ENCODE assay signal across 8 cellular contexts in the genomic region with DNA sequence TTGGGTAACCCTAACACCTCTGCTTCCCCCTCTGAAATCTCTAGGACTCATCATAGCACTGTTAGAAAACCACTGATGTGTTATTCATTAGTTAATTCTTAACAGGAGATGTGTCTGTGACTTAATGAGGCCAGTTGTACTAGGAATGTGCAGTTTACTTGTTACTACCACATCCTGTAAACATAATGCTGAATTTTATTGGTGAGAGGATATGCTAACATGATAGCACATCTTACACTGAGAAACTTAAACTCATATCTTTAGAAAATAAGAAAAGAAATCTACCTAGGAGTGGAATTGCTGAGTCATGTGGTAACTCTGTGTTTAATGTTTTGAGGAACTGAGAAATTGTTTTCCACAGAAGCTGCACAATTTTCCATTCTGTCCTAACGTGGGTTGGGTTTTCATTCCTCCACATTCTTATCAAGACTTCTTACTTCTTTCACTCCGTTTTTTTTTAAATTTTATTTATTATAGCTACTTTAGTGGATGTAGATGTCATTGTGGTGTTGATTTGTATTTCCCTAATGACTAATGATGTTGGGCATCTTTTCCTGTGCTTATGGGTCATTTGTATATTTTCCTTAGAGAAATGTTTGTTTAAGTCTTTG. TPM values are rescaled to one million over a fixed set of nuclear protein-coding genes. Genes with fewer than 3 reads are reported as not detected.
DNase-seq lines count a peak whose midpoint lies in the region; ATAC-seq and TF ChIP-seq lines count a peak whose summit lies in the region.

No MANE protein-coding gene starts in this region.

- no peaks in the 10 kb centered on the region for H3K27me3 ChIP-seq in HL-60 (ENCODE audit: insufficient read depth, poor library complexity, severe bottlenecking)

- CTCF ChIA-PET in activated CD8-positive, alpha-beta T cell treated with anti-CD3 and anti-CD28 coated beads for 36 hours (lab: Charles Lee) = interaction anchor here (1.3 to 1.5 kb wide), 2 partner anchors 15 to 25 kb away, joined by 3 to 6 read pairs; no protein-coding TSS in a partner anchor
- CTCF ChIA-PET in activated CD8-positive, alpha-beta T cell treated with anti-CD3 and anti-CD28 coated beads, Interleukin-2, amount 10 ng/mL, durations not matched to agents 7 days and 5 days (lab: Charles Lee) = no interaction called here

- no peaks in the 10 kb centered on the region for H3K9me3 Mint-ChIP-seq in activated CD8-positive, alpha-beta T cell treated with anti-CD3 and anti-CD28 coated beads for 36 hours
- H3K9me3 Mint-ChIP-seq in activated CD8-positive, alpha-beta T cell treated with anti-CD3 and anti-CD28 coated beads, Interleukin-2, amount 10 ng/mL, durations not matched to agents 7 days and 5 days (ENCODE audit: insufficient read depth) = no peaks in the 10 kb centered on the region
- no peaks in the 10 kb centered on the region for H3K9me3 Mint-ChIP-seq in stimulated activated naive CD8-positive, alpha-beta T cell treated with anti-CD3 and anti-CD28 coated beads, Interleukin-15, Interleukin-2, amounts not matched to agents 100 ng/mL and 50 ng/mL, for 24 hours

- H3K27ac ChIP-seq in HL-60 (replicated peaks) = peak overlapping the region; percentile 73
- H3K27ac ChIP-seq in caudate nucleus (ENCODE audit: low read depth, low read length) = peak overlapping the region; percentile 54

- no peak for DNase-seq in activated CD8-positive, alpha-beta T cell treated with anti-CD3 and anti-CD28 coated beads for 36 hours
- no peak for DNase-seq in activated CD8-positive, alpha-beta T cell treated with anti-CD3 and anti-CD28 coated beads, Interleukin-2, amount 10 ng/mL, durations not matched to agents 7 days and 5 days
- peak in 1 of 2 experiments; percentile 34 for DNase-seq in HL-60 (ENCODE audit: low read depth in 1 of 2, low spot score in 1 of 2)
- DNase-seq in caudate nucleus (lab: John Stamatoyannopoulos, UW) = no peak
- no peak for DNase-seq in SK-N-DZ (ENCODE audit: low spot score)
- no peak for DNase-seq in left lobe of liver (ENCODE audit: low spot score)
- no peak for DNase-seq in epidermal melanocyte (ENCODE audit: insufficient read length, low spot score)

- peaks cover 31% of the 10 kb centered on the region for H3K36me3 Mint-ChIP-seq in activated CD8-positive, alpha-beta T cell treated with anti-CD3 and anti-CD28 coated beads for 36 hours (ENCODE audit: low read depth)
- H3K36me3 Mint-ChIP-seq in activated CD8-positive, alpha-beta T cell treated with anti-CD3 and anti-CD28 coated beads, Interleukin-2, amount 10 ng/mL, durations not matched to agents 7 days and 5 days (ENCODE audit: low read depth) = peaks cover 32% of the 10 kb centered on the region
- peaks cover 48% of the 10 kb centered on the region for H3K36me3 Mint-ChIP-seq in stimulated activated naive CD8-positive, alpha-beta T cell treated with anti-CD3 and anti-CD28 coated beads, Interleukin-15, Interleukin-2, amounts not matched to agents 100 ng/mL and 50 ng/mL, for 24 hours (ENCODE audit: low read depth)

- no peaks in the 10 kb centered on the region for H3K27me3 Mint-ChIP-seq in activated CD8-positive, alpha-beta T cell treated with anti-CD3 and anti-CD28 coated beads for 36 hours
- no peaks in the 10 kb centered on the region for H3K27me3 Mint-ChIP-seq in activated CD8-positive, alpha-beta T cell treated with anti-CD3 and anti-CD28 coated beads, Interleukin-2, amount 10 ng/mL, durations not matched to agents 7 days and 5 days (ENCODE audit: low read depth)
- H3K27me3 Mint-ChIP-seq in stimulated activated naive CD8-positive, alpha-beta T cell treated with anti-CD3 and anti-CD28 coated beads, Interleukin-15, Interleukin-2, amounts not matched to agents 100 ng/mL and 50 ng/mL, for 24 hours = no peaks in the 10 kb centered on the region

- TF ChIP-seq CTCF in activated CD8-positive, alpha-beta T cell treated with anti-CD3 and anti-CD28 coated beads for 36 hours (IDR thresholded peaks at IDR 0.05) = no peak
- TF ChIP-seq CTCF in HL-60 (IDR thresholded peaks at IDR 0.05; ENCODE audit: insufficient read depth, low read length) = no peak

- ATAC-seq in activated CD8-positive, alpha-beta T cell treated with anti-CD3 and anti-CD28 coated beads for 36 hours = peak; percentile 70
- no peak for ATAC-seq in activated CD8-positive, alpha-beta T cell treated with anti-CD3 and anti-CD28 coated beads, Interleukin-2, amount 10 ng/mL, durations not matched to agents 7 days and 5 days
- no peak for ATAC-seq in left lobe of liver

- no peak overlapping the region for H3K4me3 Mint-ChIP-seq in activated CD8-positive, alpha-beta T cell treated with anti-CD3 and anti-CD28 coated beads for 36 hours
- no peak overlapping the region for H3K4me3 Mint-ChIP-seq in activated CD8-positive, alpha-beta T cell treated with anti-CD3 and anti-CD28 coated beads, Interleukin-2, amount 10 ng/mL, durations not matched to agents 7 days and 5 days
- H3K4me3 Mint-ChIP-seq in stimulated activated naive CD8-positive, alpha-beta T cell treated with anti-CD3 and anti-CD28 coated beads, Interleukin-15, Interleukin-2, amounts not matched to agents 100 ng/mL and 50 ng/mL, for 24 hours = peak overlapping the region; percentile 42

- intact Hi-C loops in activated CD8-positive, alpha-beta T cell treated with anti-CD3 and anti-CD28 coated beads for 36 hours (cut with micrococcal nuclease) = no loop called here

- no peak overlapping the region for H3K4me3 ChIP-seq in HL-60 (replicated peaks; ENCODE audit: insufficient read depth, low read length)

- POLR2A ChIA-PET in activated CD8-positive, alpha-beta T cell treated with anti-CD3 and anti-CD28 coated beads for 36 hours (lab: Charles Lee) = no interaction called here
- POLR2A ChIA-PET in activated CD8-positive, alpha-beta T cell treated with anti-CD3 and anti-CD28 coated beads, Interleukin-2, amount 10 ng/mL, durations not matched to agents 7 days and 5 days (lab: Charles Lee) = no interaction called here

- peak overlapping the region; percentile 79 for H3K27ac Mint-ChIP-seq in activated CD8-positive, alpha-beta T cell treated with anti-CD3 and anti-CD28 coated beads for 36 hours
- H3K27ac Mint-ChIP-seq in activated CD8-positive, alpha-beta T cell treated with anti-CD3 and anti-CD28 coated beads, Interleukin-2, amount 10 ng/mL, durations not matched to agents 7 days and 5 days = no peak overlapping the region
- H3K27ac Mint-ChIP-seq in stimulated activated naive CD8-positive, alpha-beta T cell treated with anti-CD3 and anti-CD28 coated beads, Interleukin-15, Interleukin-2, amounts not matched to agents 100 ng/mL and 50 ng/mL, for 24 hours = peak overlapping the region; percentile 76

- H3K4me1 Mint-ChIP-seq in activated CD8-positive, alpha-beta T cell treated with anti-CD3 and anti-CD28 coated beads for 36 hours (ENCODE audit: low read depth) = peaks cover 25% of the 10 kb centered on the region
- H3K4me1 Mint-ChIP-seq in activated CD8-positive, alpha-beta T cell treated with anti-CD3 and anti-CD28 coated beads, Interleukin-2, amount 10 ng/mL, durations not matched to agents 7 days and 5 days (ENCODE audit: low read depth) = peaks cover 7% of the 10 kb centered on the region
- peaks cover 26% of the 10 kb centered on the region for H3K4me1 Mint-ChIP-seq in stimulated activated naive CD8-positive, alpha-beta T cell treated with anti-CD3 and anti-CD28 coated beads, Interleukin-15, Interleukin-2, amounts not matched to agents 100 ng/mL and 50 ng/mL, for 24 hours (ENCODE audit: low read depth)

RNA-seq across cellular contexts. Expression of a gene that starts 33.7 kb away (rescaled TPM):
- total RNA-seq in activated CD8-positive, alpha-beta T cell treated with anti-CD3 and anti-CD28 coated beads for 36 hours = 10 to 100 TPM; 23.7 to 28.1 TPM
- 10 to 100 TPM; 24.8 to 29.9 TPM for total RNA-seq in activated CD8-positive, alpha-beta T cell treated with anti-CD3 and anti-CD28 coated beads, Interleukin-2, amount 10 ng/mL, durations not matched to agents 7 days and 5 days
- polyA plus RNA-seq in SK-N-DZ (2014; cell fraction: cytosol; rRNA removed) = 19.7 and 22.4 TPM in 2 replicates
- polyA plus RNA-seq in SK-N-DZ (2014; cell fraction: nucleus; rRNA removed) = 29.1 and 39.8 TPM in 2 replicates
- 18.5 TPM for total RNA-seq in left lobe of liver

RNA-seq across cellular contexts. Expression of a gene that starts 34.1 kb away (rescaled TPM):
- total RNA-seq in activated CD8-positive, alpha-beta T cell treated with anti-CD3 and anti-CD28 coated beads for 36 hours = 10 to 100 TPM; 15.8 to 16.0 TPM
- total RNA-seq in activated CD8-positive, alpha-beta T cell treated with anti-CD3 and anti-CD28 coated beads, Interleukin-2, amount 10 ng/mL, durations not matched to agents 7 days and 5 days = 10 to 100 TPM; 19.1 to 21.2 TPM
- polyA plus RNA-seq in SK-N-DZ (2014; cell fraction: cytosol; rRNA removed) = 11.0 and 12.8 TPM in 2 replicates
- 6.1 and 12.4 TPM in 2 replicates for polyA plus RNA-seq in SK-N-DZ (2014; cell fraction: nucleus; rRNA removed)
- 3.4 TPM for total RNA-seq in left lobe of liver

RNA-seq across cellular contexts. Expression of a gene that starts 36.2 kb away (rescaled TPM):
- total RNA-seq in activated CD8-positive, alpha-beta T cell treated with anti-CD3 and anti-CD28 coated beads for 36 hours = 1 to 10 TPM; 7.8 to 8.2 TPM
- 10 to 100 TPM; 15.9 to 16.2 TPM for total RNA-seq in activated CD8-positive, alpha-beta T cell treated with anti-CD3 and anti-CD28 coated beads, Interleukin-2, amount 10 ng/mL, durations not matched to agents 7 days and 5 days
- 3.5 and 4.6 TPM in 2 replicates for polyA plus RNA-seq in SK-N-DZ (2014; cell fraction: cytosol; rRNA removed)
- polyA plus RNA-seq in SK-N-DZ (2014; cell fraction: nucleus; rRNA removed) = 24.1 and 42.9 TPM in 2 replicates
- 3.0 TPM for total RNA-seq in left lobe of liver
